1 cellular context compared by ENCODE assay signal in genomic region chr15:51622269-51623180, GRCh38.
TF ChIP-seq lines count a peak whose summit lies in the region.

Gene DMXL2, minus strand, starts transcription at chr15:51622771. Its CDS starts 226 bp downstream, at chr15:51622545.

TF ChIP-seq in HCT116, 20 proteins besides CTCF, POLR2A, EP300 and RAD21 (continued from another document):
- TF ChIP-seq, protein P1, sequence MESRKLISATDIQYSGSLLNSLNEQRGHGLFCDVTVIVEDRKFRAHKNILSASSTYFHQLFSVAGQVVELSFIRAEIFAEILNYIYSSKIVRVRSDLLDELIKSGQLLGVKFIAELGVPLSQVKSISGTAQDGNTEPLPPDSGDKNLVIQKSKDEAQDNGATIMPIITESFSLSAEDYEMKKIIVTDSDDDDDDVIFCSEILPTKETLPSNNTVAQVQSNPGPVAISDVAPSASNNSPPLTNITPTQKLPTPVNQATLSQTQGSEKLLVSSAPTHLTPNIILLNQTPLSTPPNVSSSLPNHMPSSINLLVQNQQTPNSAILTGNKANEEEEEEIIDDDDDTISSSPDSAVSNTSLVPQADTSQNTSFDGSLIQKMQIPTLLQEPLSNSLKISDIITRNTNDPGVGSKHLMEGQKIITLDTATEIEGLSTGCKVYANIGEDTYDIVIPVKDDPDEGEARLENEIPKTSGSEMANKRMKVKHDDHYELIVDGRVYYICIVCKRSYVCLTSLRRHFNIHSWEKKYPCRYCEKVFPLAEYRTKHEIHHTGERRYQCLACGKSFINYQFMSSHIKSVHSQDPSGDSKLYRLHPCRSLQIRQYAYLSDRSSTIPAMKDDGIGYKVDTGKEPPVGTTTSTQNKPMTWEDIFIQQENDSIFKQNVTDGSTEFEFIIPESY (IDR thresholded peaks at IDR 0.05; ENCODE audit: extremely low read depth, insufficient replicate concordance, low read length) = no peak
TF ChIP-seq in HCT116: peak in this region for 5.
